In genomic region chr16:65731840-65732239, GRCh38 we compare ENCODE assay signal across 23 cellular contexts.
"Had no signal": no experiment of that assay in that cellular context is flagged by ENCODE, and none has a peak within 500 bp of the region (broad histone marks: within the 10 kb centered on the region; RNA-seq: fewer than 3 reads in every experiment).

No MANE protein-coding gene starts in this region.

- H3K27me3 Mint-ChIP-seq: activated B cell treated with CpG ODN at 0.5 μM for 24 hours had no signal

- H3K4me3 ChIP-seq: mucosa of descending colon, right atrium auricular region, skin epidermis, transverse colon had no signal

- ATAC-seq: activated CD8-positive, alpha-beta T cell treated with anti-CD3 and anti-CD28 coated beads, Interleukin-2, amount 10 ng/mL, durations not matched to agents 7 days and 5 days; left lobe of liver; mucosa of descending colon; natural killer cell; stimulated activated naive CD8-positive, alpha-beta T cell treated with anti-CD3 and anti-CD28 coated beads, Interleukin-15, Interleukin-2, amounts not matched to agents 100 U/mL and 50 U/mL, for 24 hours had no signal

- H3K36me3 Mint-ChIP-seq: activated naive CD8-positive, alpha-beta T cell; natural killer cell had no signal

- H3K4me3 Mint-ChIP-seq: activated B cell treated with CpG ODN at 0.5 μM for 24 hours; activated CD8-positive, alpha-beta T cell treated with anti-CD3 and anti-CD28 coated beads, Interleukin-2, amount 10 ng/mL, durations not matched to agents 7 days and 5 days; activated naive CD8-positive, alpha-beta T cell; dendritic cell treated with granulocyte-macrophage colony-stimulating factor and Interleukin-4, amounts not matched to agents 40 ng/mL and 50 ng/mL, for 4 days; natural killer cell; T-helper 2 cell treated with Interferon-gamma antibody and Interleukin-4, amounts not matched to agents 5 μg/mL and 100 μg/mL, for 36 hours had no signal

- H3K27ac Mint-ChIP-seq: activated B cell treated with CpG ODN at 0.5 μM for 24 hours; activated CD8-positive, alpha-beta T cell treated with anti-CD3 and anti-CD28 coated beads, Interleukin-2, amount 10 ng/mL, durations not matched to agents 7 days and 5 days; activated naive CD8-positive, alpha-beta T cell; dendritic cell treated with granulocyte-macrophage colony-stimulating factor and Interleukin-4, amounts not matched to agents 40 ng/mL and 50 ng/mL, for 4 days; natural killer cell; T-helper 2 cell treated with Interferon-gamma antibody and Interleukin-4, amounts not matched to agents 5 μg/mL and 100 μg/mL, for 36 hours had no signal

- H3K4me1 Mint-ChIP-seq: activated B cell treated with CpG ODN at 0.5 μM for 24 hours, natural killer cell had no signal

- H3K9me3 Mint-ChIP-seq: dendritic cell treated with granulocyte-macrophage colony-stimulating factor and Interleukin-4, amounts not matched to agents 40 ng/mL and 50 ng/mL, for 4 days; natural killer cell; T-helper 2 cell treated with Interferon-gamma antibody and Interleukin-4, amounts not matched to agents 5 μg/mL and 100 μg/mL, for 36 hours had no signal

- H3K36me3 ChIP-seq: brain microvascular endothelial cell, right atrium auricular region, transverse colon had no signal

- H3K9me3 ChIP-seq: mucosa of descending colon, transverse colon had no signal

- FAIRE-seq: islet of Langerhans had no signal

- H3K4me1 ChIP-seq: transverse colon had no signal

- H3K27ac ChIP-seq: brain microvascular endothelial cell, right atrium auricular region, skin epidermis, transverse colon had no signal

- H3K27me3 ChIP-seq: brain microvascular endothelial cell, right atrium auricular region, transverse colon had no signal

- DNase-seq: activated B cell treated with CpG ODN at 0.5 μM for 24 hours; activated CD4-positive, alpha-beta T cell treated with anti-CD3 and anti-CD28 coated beads for 48 hours; activated CD8-positive, alpha-beta T cell treated with anti-CD3 and anti-CD28 coated beads, Interleukin-2, amount 10 ng/mL, durations not matched to agents 7 days and 5 days; activated gamma-delta T cell treated with Interleukin-2 at 50 U/mL for 16 hours; brain microvascular endothelial cell; cerebellar nuclear complex; effector memory CD4-positive, alpha-beta T cell; mucosa of descending colon; natural killer cell; nucleus accumbens; stimulated activated CD4-positive, alpha-beta T cell treated with anti-CD3 and anti-CD28 coated beads, Interleukin-15, amount 100 ng/mL, for 24 hours; stimulated activated CD4-positive, alpha-beta T cell treated with anti-CD3 and anti-CD28 coated beads, Interleukin-4, amount 100 ng/mL, for 4 hours; stimulated activated CD8-positive, alpha-beta memory T cell treated with anti-CD3 and anti-CD28 coated beads, Interleukin-4, amount 100 ng/mL, for 48 hours; stimulated activated naive CD8-positive, alpha-beta T cell treated with anti-CD3 and anti-CD28 coated beads, Interleukin-15, Interleukin-2, amounts not matched to agents 100 U/mL and 50 U/mL, for 24 hours; SW 1271; transverse colon had no signal
